Comparison of ENCODE assay signal across 1 cellular context in the genomic region with DNA sequence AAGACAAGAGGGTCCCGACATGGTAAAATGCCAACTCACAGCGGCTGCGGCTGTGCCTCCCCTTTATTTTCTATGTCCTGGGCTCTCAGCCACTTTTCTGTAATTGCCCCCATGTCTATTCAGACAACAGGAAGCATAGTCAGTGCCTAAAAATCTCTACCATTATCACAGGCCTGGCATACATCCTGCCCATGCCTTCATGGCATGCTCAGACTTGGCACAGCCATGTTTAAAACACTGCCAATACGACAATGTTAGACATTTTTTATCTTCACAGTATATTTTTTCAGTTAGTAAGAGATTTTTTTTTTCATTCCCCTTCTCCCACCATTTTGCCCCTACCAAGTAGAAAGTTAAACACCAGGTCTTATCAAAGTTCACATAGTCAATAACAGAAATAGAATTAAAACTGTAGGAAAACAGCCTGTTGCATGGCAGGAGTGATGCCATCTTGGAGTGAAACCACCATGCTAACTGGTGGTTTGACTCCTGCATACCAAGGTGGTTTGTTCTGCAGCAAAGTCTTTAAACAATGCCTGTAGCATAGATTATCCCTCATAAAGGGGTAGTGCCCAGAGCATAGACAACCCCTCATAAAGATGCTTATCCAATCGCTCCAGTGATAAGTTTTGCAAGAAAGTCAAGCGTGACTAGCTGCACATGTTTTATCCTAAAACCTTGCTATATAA.
TF ChIP-seq lines count a peak whose summit lies in the region.

No MANE protein-coding gene starts in this region.

TF ChIP-seq in WTC11, 78 proteins besides CTCF, POLR2A, EP300 and RAD21 (continued from another document):
- no peak for TF ChIP-seq KAT7 (CRISPR knock-in tag; IDR thresholded peaks at IDR 0.05; ENCODE audit: borderline replicate concordance)
- TF ChIP-seq IRF2 (CRISPR knock-in tag; IDR thresholded peaks at IDR 0.05; ENCODE audit: borderline replicate concordance, low read depth), result no peak
- TF ChIP-seq CREM (CRISPR knock-in tag; IDR thresholded peaks at IDR 0.05), result no peak
- TF ChIP-seq, protein P1, sequence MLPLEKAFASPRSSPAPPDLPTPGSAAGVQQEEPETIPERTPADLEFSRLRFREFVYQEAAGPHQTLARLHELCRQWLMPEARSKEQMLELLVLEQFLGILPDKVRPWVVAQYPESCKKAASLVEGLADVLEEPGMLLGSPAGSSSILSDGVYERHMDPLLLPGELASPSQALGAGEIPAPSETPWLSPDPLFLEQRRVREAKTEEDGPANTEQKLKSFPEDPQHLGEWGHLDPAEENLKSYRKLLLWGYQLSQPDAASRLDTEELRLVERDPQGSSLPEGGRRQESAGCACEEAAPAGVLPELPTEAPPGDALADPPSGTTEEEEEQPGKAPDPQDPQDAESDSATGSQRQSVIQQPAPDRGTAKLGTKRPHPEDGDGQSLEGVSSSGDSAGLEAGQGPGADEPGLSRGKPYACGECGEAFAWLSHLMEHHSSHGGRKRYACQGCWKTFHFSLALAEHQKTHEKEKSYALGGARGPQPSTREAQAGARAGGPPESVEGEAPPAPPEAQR (CRISPR knock-in tag; IDR thresholded peaks at IDR 0.05), result no peak
- no peak for TF ChIP-seq OVOL2 (CRISPR knock-in tag; IDR thresholded peaks at IDR 0.05; ENCODE audit: borderline replicate concordance)
- no peak for TF ChIP-seq ZBTB21 (CRISPR knock-in tag; IDR thresholded peaks at IDR 0.05; ENCODE audit: borderline replicate concordance)
- TF ChIP-seq SP1 (CRISPR knock-in tag; conservative IDR thresholded peaks at IDR 0.05), result no peak
- no peak for TF ChIP-seq EMX1 (CRISPR knock-in tag; IDR thresholded peaks at IDR 0.05)
